ENCODE assay signal across 15 cellular contexts in the genomic region with DNA sequence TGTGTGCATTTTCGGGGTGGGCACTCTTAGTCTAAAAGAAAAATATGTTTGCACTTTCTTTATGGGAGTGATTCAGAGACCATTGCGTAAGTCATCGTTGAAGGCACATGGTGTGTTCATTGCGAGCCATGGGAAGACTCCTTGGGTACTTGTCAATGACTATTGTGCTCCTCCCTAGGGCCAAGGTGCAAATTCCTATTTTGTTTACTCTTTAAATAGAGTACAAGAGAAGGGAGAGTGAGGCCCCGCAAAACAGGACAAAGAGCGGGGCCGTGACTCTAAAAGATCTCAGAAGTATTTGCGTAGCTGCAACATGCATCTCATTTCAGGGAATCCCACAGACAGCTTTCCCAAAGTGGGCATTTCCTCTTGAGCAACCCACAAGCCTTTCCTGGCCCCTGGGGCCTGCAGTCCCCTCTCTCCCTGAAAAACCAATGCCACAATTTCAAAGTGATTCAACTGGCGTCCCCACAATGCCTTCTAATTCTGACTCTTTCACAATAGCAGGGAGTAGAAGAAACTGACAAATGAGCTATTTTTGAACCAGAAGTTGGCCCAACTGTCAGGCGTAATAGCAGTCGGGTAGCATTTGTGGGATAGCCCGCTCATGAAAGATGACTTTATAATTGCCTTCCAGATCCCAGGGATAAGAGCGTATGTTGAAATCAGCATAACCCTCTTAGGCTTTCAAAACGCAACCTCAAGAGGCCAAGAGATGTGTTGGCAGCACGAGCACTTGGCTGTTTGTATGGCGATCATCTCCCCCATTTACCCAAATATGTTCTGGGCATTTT.
DNase-seq lines count a peak whose midpoint lies in the region; ATAC-seq lines count a peak whose summit lies in the region.
"Had no signal": no experiment of that assay in that cellular context is flagged by ENCODE, and none has a peak within 500 bp of the region (broad histone marks: within the 10 kb centered on the region; RNA-seq: fewer than 3 reads in every experiment).

No MANE protein-coding gene starts in this region.

- POLR2A ChIA-PET in activated CD4-positive, alpha-beta T cell treated with anti-CD3 and anti-CD28 coated beads, Interleukin-2, amount 10 ng/mL, durations not matched to agents 7 days and 5 days (lab: Charles Lee) = no interaction called here

- H2BK120ac ChIP-seq in mesenchymal stem cell (ENCODE audit: low read depth, low read length) = no peak overlapping the region

- no peak overlapping the region for H2AK5ac ChIP-seq in mesenchymal stem cell (ENCODE audit: low read length, severe bottlenecking)

- no peaks in the 10 kb centered on the region for H3K79me1 ChIP-seq in mesenchymal stem cell (replicated peaks; ENCODE audit: low read length, poor library complexity, severe bottlenecking)

- H3K14ac ChIP-seq in mesenchymal stem cell (ENCODE audit: low read length in 2 of 2) = peak overlapping the region in 1 of 2 experiments; percentile 38

- H3K27ac Mint-ChIP-seq in activated CD4-positive, alpha-beta T cell treated with anti-CD3 and anti-CD28 coated beads, Interleukin-2, amount 10 ng/mL, durations not matched to agents 7 days and 5 days = no peak overlapping the region
- H3K27ac Mint-ChIP-seq: activated T-helper 1 cell treated with anti-CD3 and anti-CD28 coated beads, Interleukin-12 subunit alpha, Interleukin-12 subunit beta, Interleukin-2, Interleukin-4 antibody, amounts not matched to agents 30 ng/mL and 10 ng/mL and 1 ng/mL, durations not matched to agents 14 hours and 24 hours and 36 hours; stimulated activated naive CD8-positive, alpha-beta T cell treated with anti-CD3 and anti-CD28 coated beads, Interleukin-15, amount 100 ng/mL, for 72 hours had no signal

- H2BK5ac ChIP-seq in mesenchymal stem cell (ENCODE audit: low read depth, low read length, poor library complexity, severe bottlenecking) = no peak overlapping the region

- CTCF ChIA-PET in activated CD4-positive, alpha-beta T cell treated with anti-CD3 and anti-CD28 coated beads, Interleukin-2, amount 10 ng/mL, durations not matched to agents 7 days and 5 days (lab: Charles Lee) = no interaction called here

- H3K27ac ChIP-seq in mesenchymal stem cell (ENCODE audit: low read length, poor library complexity, severe bottlenecking) = no peak overlapping the region
- H3K27ac ChIP-seq: coronary artery, RWPE1 had no signal

- DNase-seq in HuH-7 (ENCODE audit: low spot score) (peak; percentile 55), NCI-H1092 treated with DMSO at 0.1 percent for 48 hours (lab: John Stamatoyannopoulos, UW) (peak; percentile 63), SHP77 (lab: John Stamatoyannopoulos, UW) (peak; percentile 18 to 33), mesenchymal stem cell (peak; percentile 95), mucosa of gallbladder (ENCODE audit: low spot score) (no peak)
- no peak for DNase-seq in activated CD4-positive, alpha-beta T cell treated with anti-CD3 and anti-CD28 coated beads, Interleukin-2, amount 10 ng/mL, durations not matched to agents 7 days and 5 days
- DNase-seq: amniotic stem cell; erythroblast; NCI-H2107; right cardiac atrium; stimulated activated naive CD8-positive, alpha-beta T cell treated with anti-CD3 and anti-CD28 coated beads, Interleukin-15, amount 100 ng/mL, for 72 hours had no signal

- H3K4ac ChIP-seq in mesenchymal stem cell (ENCODE audit: low read depth in 1 of 2, low read length in 2 of 2) = peak overlapping the region in 1 of 2 experiments; percentile 53

- H3K4me3 Mint-ChIP-seq in activated CD4-positive, alpha-beta T cell treated with anti-CD3 and anti-CD28 coated beads, Interleukin-2, amount 10 ng/mL, durations not matched to agents 7 days and 5 days = no peak overlapping the region
- H3K4me3 Mint-ChIP-seq: activated T-helper 1 cell treated with anti-CD3 and anti-CD28 coated beads, Interleukin-12 subunit alpha, Interleukin-12 subunit beta, Interleukin-2, Interleukin-4 antibody, amounts not matched to agents 30 ng/mL and 10 ng/mL and 1 ng/mL, durations not matched to agents 14 hours and 24 hours and 36 hours; stimulated activated naive CD8-positive, alpha-beta T cell treated with anti-CD3 and anti-CD28 coated beads, Interleukin-15, amount 100 ng/mL, for 72 hours had no signal

- H3K4me1 Mint-ChIP-seq in activated CD4-positive, alpha-beta T cell treated with anti-CD3 and anti-CD28 coated beads, Interleukin-2, amount 10 ng/mL, durations not matched to agents 7 days and 5 days = no peaks in the 10 kb centered on the region
- H3K4me1 Mint-ChIP-seq: stimulated activated naive CD8-positive, alpha-beta T cell treated with anti-CD3 and anti-CD28 coated beads, Interleukin-15, amount 100 ng/mL, for 72 hours had no signal

- H3K27me3 Mint-ChIP-seq in activated CD4-positive, alpha-beta T cell treated with anti-CD3 and anti-CD28 coated beads, Interleukin-2, amount 10 ng/mL, durations not matched to agents 7 days and 5 days = no peaks in the 10 kb centered on the region
- H3K27me3 Mint-ChIP-seq: stimulated activated naive CD8-positive, alpha-beta T cell treated with anti-CD3 and anti-CD28 coated beads, Interleukin-15, amount 100 ng/mL, for 72 hours had no signal

- no peak overlapping the region for H2BK15ac ChIP-seq in mesenchymal stem cell (ENCODE audit: low read depth, poor library complexity, severe bottlenecking)

- H3K23ac ChIP-seq in mesenchymal stem cell (ENCODE audit: low read length in 2 of 2) = no peak overlapping the region

- no peaks in the 10 kb centered on the region for H3K36me3 ChIP-seq in mesenchymal stem cell (ENCODE audit: control insufficient read depth in 1 of 2, insufficient read depth in 2 of 2, low read depth in 1 of 2, low read length in 2 of 2)

- no peak overlapping the region for H2AFZ ChIP-seq in mesenchymal stem cell (ENCODE audit: low read depth, low read length)

- no peaks in the 10 kb centered on the region for H3K9me3 ChIP-seq in mesenchymal stem cell (ENCODE audit: control insufficient read depth, low read length)

- no peaks in the 10 kb centered on the region for H3K4me1 ChIP-seq in mesenchymal stem cell (ENCODE audit: control insufficient read depth, insufficient read depth, low read depth, low read length)

- peak overlapping the region; percentile 5 for H4K8ac ChIP-seq in mesenchymal stem cell (ENCODE audit: low read length)

- H3K27me3 ChIP-seq in mesenchymal stem cell (ENCODE audit: control insufficient read depth in 1 of 2, insufficient read depth in 1 of 2, low read length in 2 of 2) = peaks cover 5 to 16% of the 10 kb centered on the region in 2 experiments

- H3K18ac ChIP-seq in mesenchymal stem cell (ENCODE audit: low read depth in 1 of 2, low read length in 2 of 2) = peak overlapping the region; percentile 43 to 58

- no peak overlapping the region for H3K4me2 ChIP-seq in mesenchymal stem cell (ENCODE audit: low read length, poor library complexity, severe bottlenecking)

- no peak overlapping the region for H4K91ac ChIP-seq in mesenchymal stem cell (ENCODE audit: low read length)

- no peaks in the 10 kb centered on the region for H3K36me3 Mint-ChIP-seq in activated CD4-positive, alpha-beta T cell treated with anti-CD3 and anti-CD28 coated beads, Interleukin-2, amount 10 ng/mL, durations not matched to agents 7 days and 5 days (ENCODE audit: low read depth)

- 34% methylated on average over 16 of the region's 16 CpGs for WGBS in mesenchymal stem cell

- H3K9ac ChIP-seq in mesenchymal stem cell (ENCODE audit: low read length) = no peak overlapping the region

- no peak for ATAC-seq in GM18867 (IDR thresholded peaks at IDR 0.05; ENCODE audit: unreplicated experiment)
- ATAC-seq: right cardiac atrium; stimulated activated naive CD8-positive, alpha-beta T cell treated with anti-CD3 and anti-CD28 coated beads, Interleukin-15, amount 100 ng/mL, for 72 hours had no signal

- H2BK12ac ChIP-seq in mesenchymal stem cell (ENCODE audit: low read length in 2 of 2) = peak overlapping the region; percentile 66 to 70

- no peaks in the 10 kb centered on the region for H3K9me3 Mint-ChIP-seq in activated CD4-positive, alpha-beta T cell treated with anti-CD3 and anti-CD28 coated beads, Interleukin-2, amount 10 ng/mL, durations not matched to agents 7 days and 5 days
- H3K9me3 Mint-ChIP-seq: activated T-helper 1 cell treated with anti-CD3 and anti-CD28 coated beads, Interleukin-12 subunit alpha, Interleukin-12 subunit beta, Interleukin-2, Interleukin-4 antibody, amounts not matched to agents 30 ng/mL and 10 ng/mL and 1 ng/mL, durations not matched to agents 14 hours and 24 hours and 36 hours; stimulated activated naive CD8-positive, alpha-beta T cell treated with anti-CD3 and anti-CD28 coated beads, Interleukin-15, amount 100 ng/mL, for 72 hours had no signal

- H3K4me3 ChIP-seq in mesenchymal stem cell (ENCODE audit: insufficient read depth in 1 of 2, low read depth in 1 of 2, low read length in 2 of 2) = no peak overlapping the region
- H3K4me3 ChIP-seq: coronary artery had no signal

Comparison
In these comparisons a context has a peak if more than half of its experiments do, and no peak if none do; other contexts are left out.
1. DNase-seq: peak in HuH-7 (single experiment), NCI-H1092 treated with DMSO at 0.1 percent for 48 hours (single experiment), SHP77 (2 of 2) and mesenchymal stem cell (single experiment); none in activated CD4-positive, alpha-beta T cell treated with anti-CD3 and anti-CD28 coated beads, Interleukin-2, amount 10 ng/mL, durations not matched to agents 7 days and 5 days (single experiment) and mucosa of gallbladder (single experiment).